In genomic region chr20:31662372-31662854, GRCh38 we compare ENCODE assay signal across 9 cellular contexts. TPM values are rescaled to one million over a fixed set of nuclear protein-coding genes. Genes with fewer than 3 reads are reported as not detected.
A peak's percentile ranks its signal among the peaks of the same experiment; 100 is the strongest.
DNase-seq lines count a peak whose midpoint lies in the region; ATAC-seq and TF ChIP-seq lines count a peak whose summit lies in the region.
"Had no signal": no experiment of that assay in that cellular context is flagged by ENCODE, and none has a peak within 500 bp of the region (broad histone marks: within the 10 kb centered on the region; RNA-seq: fewer than 3 reads in every experiment).

No MANE protein-coding gene starts in this region.

- no peaks in the 10 kb centered on the region for H3K9me3 Mint-ChIP-seq in central memory CD8-positive, alpha-beta T cell
- no peaks in the 10 kb centered on the region for H3K9me3 Mint-ChIP-seq in natural killer cell treated with Interleukin-12 subunit alpha and Interleukin-12 subunit beta and Interleukin-15 and Interleukin-18, amount 100 ng/mL, for 72 hours

- H3K27me3 ChIP-seq in BLaER1, result no peaks in the 10 kb centered on the region

- H3K27ac Mint-ChIP-seq in central memory CD8-positive, alpha-beta T cell (ENCODE audit: low read depth), result peak overlapping the region; percentile 70
- H3K27ac Mint-ChIP-seq in natural killer cell treated with Interleukin-12 subunit alpha and Interleukin-12 subunit beta and Interleukin-15 and Interleukin-18, amount 100 ng/mL, for 72 hours, result peak overlapping the region; percentile 81 to 96

- no peaks in the 10 kb centered on the region for H3K27me3 Mint-ChIP-seq in central memory CD8-positive, alpha-beta T cell
- no peaks in the 10 kb centered on the region for H3K27me3 Mint-ChIP-seq in natural killer cell treated with Interleukin-12 subunit alpha and Interleukin-12 subunit beta and Interleukin-15 and Interleukin-18, amount 100 ng/mL, for 72 hours

- ATAC-seq in central memory CD8-positive, alpha-beta T cell (replicated peaks; ENCODE audit: extremely low read depth, poor library complexity, severe bottlenecking), result no peak
- no peak for ATAC-seq in natural killer cell treated with Interleukin-12 subunit alpha and Interleukin-12 subunit beta and Interleukin-15 and Interleukin-18, amount 100 ng/mL, for 72 hours
- no peak for ATAC-seq in GM18870 (IDR thresholded peaks at IDR 0.05; ENCODE audit: unreplicated experiment)
- ATAC-seq in GM21576 (IDR thresholded peaks at IDR 0.05; ENCODE audit: unreplicated experiment), result no peak

- H3K36me3 ChIP-seq in BLaER1, result peaks cover 27% of the 10 kb centered on the region

- H3K4me3 Mint-ChIP-seq in central memory CD8-positive, alpha-beta T cell, result peak overlapping the region; percentile 86
- H3K4me3 Mint-ChIP-seq in natural killer cell treated with Interleukin-12 subunit alpha and Interleukin-12 subunit beta and Interleukin-15 and Interleukin-18, amount 100 ng/mL, for 72 hours, result peak overlapping the region; percentile 84

- peaks cover 62% of the 10 kb centered on the region for H3K4me1 ChIP-seq in BLaER1

- peaks cover 20% of the 10 kb centered on the region for H3K36me3 Mint-ChIP-seq in central memory CD8-positive, alpha-beta T cell (ENCODE audit: insufficient read depth)
- no peaks in the 10 kb centered on the region for H3K36me3 Mint-ChIP-seq in natural killer cell treated with Interleukin-12 subunit alpha and Interleukin-12 subunit beta and Interleukin-15 and Interleukin-18, amount 100 ng/mL, for 72 hours

- H3K4me2 ChIP-seq in BLaER1, result peak overlapping the region; percentile 76

- H3K9ac ChIP-seq in BLaER1, result peak overlapping the region; percentile 28; the same call in 1 of the 2 replicates

- DNase-seq in LNCaP clone FGC (ENCODE audit: low read depth), result no peak
- no peak for DNase-seq in central memory CD8-positive, alpha-beta T cell (ENCODE audit: low spot score in 2 of 2)
- no peak for DNase-seq in natural killer cell treated with Interleukin-12 subunit alpha and Interleukin-12 subunit beta and Interleukin-15 and Interleukin-18, amount 100 ng/mL, for 72 hours (ENCODE audit: low spot score)
- DNase-seq in germinal center (ENCODE audit: low spot score), result no peak
- no peak for DNase-seq in DMS114 treated with DMSO at 0.1 percent for 48 hours (lab: John Stamatoyannopoulos, UW; ENCODE audit: unreplicated experiment)
- DNase-seq: stimulated activated CD4-positive, alpha-beta T cell treated with anti-CD3 and anti-CD28 coated beads, Interleukin-4, amount 100 ng/mL, for 4 hours had no signal

- 0 out of 2 replicates have a peak, but pooled peaks have one; percentile 2 for TF ChIP-seq CTCF in LNCaP clone FGC (IDR thresholded peaks at IDR 0.05; ENCODE audit: control insufficient read depth, extremely low read depth, insufficient read depth)

- H3K4me3 ChIP-seq in BLaER1 (no peak overlapping the region), LNCaP clone FGC (ENCODE audit: low read depth, low read length) (no peak overlapping the region)

- H3K4me1 Mint-ChIP-seq in central memory CD8-positive, alpha-beta T cell, result peaks cover 52% of the 10 kb centered on the region
- peaks cover 65 to 69% of the 10 kb centered on the region in 2 donors for H3K4me1 Mint-ChIP-seq in natural killer cell treated with Interleukin-12 subunit alpha and Interleukin-12 subunit beta and Interleukin-15 and Interleukin-18, amount 100 ng/mL, for 72 hours (ENCODE audit: low read depth in 2 of 2)

- H4K20me1 ChIP-seq in BLaER1, result no peaks in the 10 kb centered on the region

- no peaks in the 10 kb centered on the region for H3K9me3 ChIP-seq in BLaER1

- peak overlapping the region; percentile 64 for H3K27ac ChIP-seq in BLaER1

RNA-seq across cellular contexts. Expression of gene COX4I2, which starts 24.7 kb away (rescaled TPM):
- not detected for total RNA-seq in natural killer cell treated with Interleukin-12 subunit alpha and Interleukin-12 subunit beta and Interleukin-15 and Interleukin-18, amount 100 ng/mL, for 72 hours

RNA-seq across cellular contexts. Expression of gene ID1, which starts 57.3 kb away (rescaled TPM):
- 1 to 10 TPM in 1 of 2 donors, under 1 TPM in 1; 0.52 to 1.4 TPM for total RNA-seq in natural killer cell treated with Interleukin-12 subunit alpha and Interleukin-12 subunit beta and Interleukin-15 and Interleukin-18, amount 100 ng/mL, for 72 hours
